Comparison of ENCODE assay signal across 8 cellular contexts in genomic region chr1:210446479-210446878, GRCh38.
DNase-seq lines count a peak whose midpoint lies in the region; ATAC-seq and TF ChIP-seq lines count a peak whose summit lies in the region.

No MANE protein-coding gene starts in this region.

- no peaks in the 10 kb centered on the region for H3K27me3 ChIP-seq in SK-N-SH (ENCODE audit: insufficient read depth)

- no peak overlapping the region for H3K4me3 ChIP-seq in SK-N-SH (ENCODE audit: low read depth in 2 of 2, low read length in 1 of 2)

- H3K27me3 Mint-ChIP-seq in activated naive CD4-positive, alpha-beta T cell treated with anti-CD3 and anti-CD28 coated beads for 36 hours (ENCODE audit: low read depth): peaks cover 7% of the 10 kb centered on the region

- no peaks in the 10 kb centered on the region for H3K36me3 Mint-ChIP-seq in activated naive CD4-positive, alpha-beta T cell treated with anti-CD3 and anti-CD28 coated beads for 36 hours (ENCODE audit: low read depth)

- no peak for TF ChIP-seq CTCF in SK-N-SH (IDR thresholded peaks at IDR 0.05)
- no peak for TF ChIP-seq CTCF in GM10266 (IDR thresholded peaks at IDR 0.05; ENCODE audit: control insufficient read depth, insufficient read depth, low read depth, missing control alignments)

- no peak for TF ChIP-seq EP300 in SK-N-SH (IDR thresholded peaks at IDR 0.05; ENCODE audit: borderline replicate concordance in 1 of 2, low read depth in 1 of 2, low read length in 1 of 2)

- H3K27ac Mint-ChIP-seq in activated naive CD4-positive, alpha-beta T cell treated with anti-CD3 and anti-CD28 coated beads for 36 hours: peak overlapping the region; percentile 89

- H3K9me2 ChIP-seq in SK-N-SH: no peaks in the 10 kb centered on the region

- H3K79me2 ChIP-seq in SK-N-SH (ENCODE audit: insufficient read depth): no peaks in the 10 kb centered on the region

- peaks cover 3 to 9% of the 10 kb centered on the region in 2 experiments; a peak in 3 of 4 replicates for H3K4me1 ChIP-seq in SK-N-SH (ENCODE audit: control insufficient read depth in 1 of 2, insufficient read depth in 2 of 2, low read depth in 1 of 2, low read length in 1 of 2)

- no peak overlapping the region for H3K4me2 ChIP-seq in SK-N-SH

- no peak overlapping the region for H3K27ac ChIP-seq in SK-N-SH (ENCODE audit: low read depth in 2 of 2, low read length in 1 of 2)

- H3F3A ChIP-seq in SK-N-SH (replicated peaks; ENCODE audit: insufficient read depth): peaks cover 6% of the 10 kb centered on the region

- POLR2A ChIA-PET in SK-N-SH (lab: Yijun Ruan, JAX): interaction anchor here (1.2 to 1.4 kb wide), 2 partner anchors 687 to 688 kb away, joined by 3 read pairs; partner anchors contain the start of gene KCNH1

- no peaks in the 10 kb centered on the region for H3K36me3 ChIP-seq in SK-N-SH (replicated peaks in 1 of 2; ENCODE audit: control insufficient read depth in 1 of 2, insufficient read depth in 2 of 2, low read length in 1 of 2)

- H3K4me1 Mint-ChIP-seq in activated naive CD4-positive, alpha-beta T cell treated with anti-CD3 and anti-CD28 coated beads for 36 hours (ENCODE audit: low read depth): peaks cover 31% of the 10 kb centered on the region

- no peak overlapping the region for H3K9ac ChIP-seq in SK-N-SH

- peak overlapping the region; percentile 36 for H3K4me3 Mint-ChIP-seq in activated naive CD4-positive, alpha-beta T cell treated with anti-CD3 and anti-CD28 coated beads for 36 hours

- no peaks in the 10 kb centered on the region for H3K9me3 Mint-ChIP-seq in activated naive CD4-positive, alpha-beta T cell treated with anti-CD3 and anti-CD28 coated beads for 36 hours

- no peak for TF ChIP-seq RAD21 in SK-N-SH (IDR thresholded peaks at IDR 0.05; ENCODE audit: low read length)

- ATAC-seq in SK-N-SH treated with all-trans-retinoic acid at 6 μM for 48 hours: no peak; the same call in 2 of the 3 replicates

- intact Hi-C loops in activated naive CD4-positive, alpha-beta T cell treated with anti-CD3 and anti-CD28 coated beads for 36 hours (cut with micrococcal nuclease): loop anchor here (5.0 kb wide), 9 partner anchors 241 to 1131 kb away; partner anchors contain the start of genes RCOR3, SLC30A1 and UTP25

- H2AFZ ChIP-seq in SK-N-SH (ENCODE audit: low read depth): no peak overlapping the region

- H3K9me3 ChIP-seq in SK-N-SH: no peaks in the 10 kb centered on the region

- 54% methylated on average over 9 of the region's 9 CpGs for WGBS in SK-N-SH (ENCODE audit: low lambda C conversion rate)

- H4K20me1 ChIP-seq in SK-N-SH (ENCODE audit: insufficient read depth): no peaks in the 10 kb centered on the region

- DNase-seq in SK-N-SH: no peak
- peak; percentile 73 for DNase-seq in SHP77 treated with DMSO at 0.1 percent for 48 hours (lab: John Stamatoyannopoulos, UW)
- DNase-seq in activated naive CD4-positive, alpha-beta T cell treated with anti-CD3 and anti-CD28 coated beads for 36 hours: peak; percentile 97
- peak; percentile 77 to 87 (median 78) for DNase-seq in stimulated activated CD4-positive, alpha-beta T cell treated with anti-CD3 and anti-CD28 coated beads, Interleukin-12 subunit alpha, Interleukin-12 subunit beta, amount 100 ng/mL, for 48 hours (ENCODE audit: low read depth in 2 of 3, low spot score in 1 of 3)
- no peak for DNase-seq in Kasumi-1 (lab: John Stamatoyannopoulos, UW)
- DNase-seq in GM10266 (ENCODE audit: extremely low spot score): no peak
- DNase-seq in NCI-H1694 (lab: John Stamatoyannopoulos, UW): no peak

- CTCF ChIA-PET in SK-N-SH (lab: Yijun Ruan, JAX): interaction anchor here (0.9 to 8.9 kb wide), 16 partner anchors 10 to 698 kb away, joined by 3 to 264 read pairs (median 6); partner anchors contain the start of gene KCNH1
- CTCF ChIA-PET in activated naive CD4-positive, alpha-beta T cell treated with anti-CD3 and anti-CD28 coated beads for 36 hours (lab: Charles Lee): interaction anchor here (0.7 to 5.6 kb wide), 17 partner anchors 10 to 687 kb away, joined by 3 to 55 read pairs (median 4); partner anchors contain the start of gene KCNH1

TF ChIP-seq in SK-N-SH, 30 proteins besides CTCF, POLR2A, EP300 and RAD21:
- TF ChIP-seq, protein P1, sequence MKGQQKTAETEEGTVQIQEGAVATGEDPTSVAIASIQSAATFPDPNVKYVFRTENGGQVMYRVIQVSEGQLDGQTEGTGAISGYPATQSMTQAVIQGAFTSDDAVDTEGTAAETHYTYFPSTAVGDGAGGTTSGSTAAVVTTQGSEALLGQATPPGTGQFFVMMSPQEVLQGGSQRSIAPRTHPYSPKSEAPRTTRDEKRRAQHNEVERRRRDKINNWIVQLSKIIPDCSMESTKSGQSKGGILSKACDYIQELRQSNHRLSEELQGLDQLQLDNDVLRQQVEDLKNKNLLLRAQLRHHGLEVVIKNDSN (IDR thresholded peaks at IDR 0.05; ENCODE audit: borderline replicate concordance, low read depth): 0 out of 2 replicates have a peak, but pooled peaks have one; percentile 38
- no peak for TF ChIP-seq FOXJ3 (CRISPR knock-in tag; IDR thresholded peaks at IDR 0.05)
- no peak for TF ChIP-seq NRF1 (IDR thresholded peaks at IDR 0.05; ENCODE audit: low read depth, low read length)

TF ChIP-seq in SK-N-SH treated with all-trans-retinoic acid at 6 μM for 48 hours, 23 proteins besides CTCF, POLR2A, EP300 and RAD21:
- TF ChIP-seq ZNF70 (CRISPR knock-in tag; IDR thresholded peaks at IDR 0.05): no peak
- TF ChIP-seq, protein P2, sequence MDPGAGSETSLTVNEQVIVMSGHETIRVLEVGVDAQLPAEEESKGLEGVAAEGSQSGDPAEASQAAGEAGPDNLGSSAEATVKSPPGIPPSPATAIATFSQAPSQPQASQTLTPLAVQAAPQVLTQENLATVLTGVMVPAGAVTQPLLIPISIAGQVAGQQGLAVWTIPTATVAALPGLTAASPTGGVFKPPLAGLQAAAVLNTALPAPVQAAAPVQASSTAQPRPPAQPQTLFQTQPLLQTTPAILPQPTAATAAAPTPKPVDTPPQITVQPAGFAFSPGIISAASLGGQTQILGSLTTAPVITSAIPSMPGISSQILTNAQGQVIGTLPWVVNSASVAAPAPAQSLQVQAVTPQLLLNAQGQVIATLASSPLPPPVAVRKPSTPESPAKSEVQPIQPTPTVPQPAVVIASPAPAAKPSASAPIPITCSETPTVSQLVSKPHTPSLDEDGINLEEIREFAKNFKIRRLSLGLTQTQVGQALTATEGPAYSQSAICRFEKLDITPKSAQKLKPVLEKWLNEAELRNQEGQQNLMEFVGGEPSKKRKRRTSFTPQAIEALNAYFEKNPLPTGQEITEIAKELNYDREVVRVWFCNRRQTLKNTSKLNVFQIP (CRISPR knock-in tag; IDR thresholded peaks at IDR 0.05; ENCODE audit: borderline replicate concordance, low read depth): no peak
- TF ChIP-seq OSR1 (CRISPR knock-in tag; IDR thresholded peaks at IDR 0.05): no peak
- no peak for TF ChIP-seq TOX (CRISPR knock-in tag; IDR thresholded peaks at IDR 0.05; ENCODE audit: borderline replicate concordance)

Comparison
In these comparisons a context has a peak if more than half of its experiments do, and no peak if none do; other contexts are left out.
1. DNase-seq: peak in SHP77 treated with DMSO at 0.1 percent for 48 hours (single experiment), activated naive CD4-positive, alpha-beta T cell treated with anti-CD3 and anti-CD28 coated beads for 36 hours (single experiment) and stimulated activated CD4-positive, alpha-beta T cell treated with anti-CD3 and anti-CD28 coated beads, Interleukin-12 subunit alpha, Interleukin-12 subunit beta, amount 100 ng/mL, for 48 hours (3 of 3); none in SK-N-SH (single experiment), Kasumi-1 (0 of 2), GM10266 (single experiment) and NCI-H1694 (single experiment).